9 cellular contexts compared by ENCODE assay signal in the genomic region with DNA sequence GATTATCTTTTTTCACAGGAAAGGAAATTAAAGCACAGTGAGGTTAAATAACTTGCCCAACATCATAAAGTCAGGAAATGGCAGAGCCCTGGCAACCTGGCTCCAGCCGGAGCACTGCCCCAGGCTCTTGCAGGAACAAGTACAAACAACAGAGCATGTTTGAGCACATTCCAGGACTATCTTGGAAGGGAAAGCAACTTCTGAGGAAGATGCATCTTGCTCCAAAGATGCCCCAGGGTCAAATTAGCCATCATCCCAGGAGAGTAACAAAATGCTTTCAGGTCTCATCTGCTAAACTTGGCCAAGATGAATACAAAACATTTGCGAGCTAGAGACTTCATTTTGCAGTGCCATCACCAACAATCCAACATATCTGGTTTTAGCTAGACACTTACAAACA.
"Had no signal": no experiment of that assay in that cellular context is flagged by ENCODE, and none has a peak within 500 bp of the region (broad histone marks: within the 10 kb centered on the region; RNA-seq: fewer than 3 reads in every experiment).

No MANE protein-coding gene starts in this region.

- DNase-seq: activated CD4-positive, alpha-beta T cell treated with anti-CD3 and anti-CD28 coated beads for 4 hours; activated CD8-positive, alpha-beta T cell treated with anti-CD3 and anti-CD28 coated beads, Interleukin-2, amount 10 ng/mL, durations not matched to agents 7 days and 5 days; activated naive CD4-positive, alpha-beta T cell treated with anti-CD3 and anti-CD28 coated beads, Interleukin-2, amount 10 ng/mL, durations not matched to agents 7 days and 5 days; dermis blood vessel endothelial cell; heart left ventricle; left lung; stimulated activated CD4-positive, alpha-beta T cell treated with anti-CD3 and anti-CD28 coated beads, Interleukin-4, amount 100 ng/mL, for 4 hours; stimulated activated naive CD8-positive, alpha-beta T cell treated with anti-CD3 and anti-CD28 coated beads, Interleukin-15, amount 100 ng/mL, for 72 hours had no signal

- H3K4me3 ChIP-seq: heart left ventricle, left lung, testis had no signal
